Comparison of ENCODE assay signal across 8 cellular contexts in the genomic region with DNA sequence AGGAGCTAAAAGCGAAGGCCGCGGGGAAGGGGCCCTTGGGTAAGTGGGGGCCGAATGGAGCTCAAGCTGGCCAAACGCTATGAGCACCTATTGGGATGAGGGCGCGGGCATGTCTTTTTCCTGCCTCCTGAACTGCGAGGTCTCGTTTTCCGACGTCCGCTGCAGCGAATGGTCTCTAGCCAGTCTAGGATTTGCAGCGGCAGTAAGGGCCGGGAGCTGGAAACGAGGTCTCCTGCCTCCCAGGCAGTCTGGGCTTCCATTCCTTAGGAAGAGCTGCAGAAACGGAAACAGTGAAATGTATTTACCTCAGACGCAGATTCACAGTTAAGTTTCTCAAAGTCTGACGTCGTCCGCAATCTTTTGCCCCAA.
DNase-seq lines count a peak whose midpoint lies in the region; ATAC-seq and TF ChIP-seq lines count a peak whose summit lies in the region.

No MANE protein-coding gene starts in this region.

- H3K27me3 ChIP-seq in MM.1S (replicated peaks; ENCODE audit: insufficient read depth, low read length) = no peaks in the 10 kb centered on the region
- no peaks in the 10 kb centered on the region for H3K27me3 ChIP-seq in mucosa of rectum (ENCODE audit: control insufficient read depth in 2 of 2, insufficient read depth in 2 of 2, low read length in 2 of 2)

- DNase-seq in MM.1S (peak; percentile 16), dedifferentiated amniotic fluid mesenchymal stem cell (ENCODE audit: extremely low spot score) (peak; percentile 31), NCI-H1436 treated with DMSO at 0.1 percent for 48 hours (lab: John Stamatoyannopoulos, UW) (no peak), cerebellar nuclear complex (lab: John Stamatoyannopoulos, UW) (no peak), HCEC 1CT (no peak)

- no peaks in the 10 kb centered on the region for H3K9me3 ChIP-seq in MM.1S (replicated peaks; ENCODE audit: insufficient read depth, low read length)
- H3K9me3 ChIP-seq in mucosa of rectum (ENCODE audit: control insufficient read depth in 2 of 2, low read length in 2 of 2) = no peaks in the 10 kb centered on the region

- no peaks in the 10 kb centered on the region for H3K36me3 ChIP-seq in MM.1S (replicated peaks; ENCODE audit: insufficient read depth, low read length)
- H3K36me3 ChIP-seq in mucosa of rectum (ENCODE audit: control insufficient read depth in 2 of 2, insufficient read depth in 2 of 2, low read length in 2 of 2) = peaks cover 5 to 19% of the 10 kb centered on the region in 2 donors

- H3K4me1 ChIP-seq in MM.1S (ENCODE audit: low read length) (peaks cover 13% of the 10 kb centered on the region), mucosa of rectum (ENCODE audit: control insufficient read depth in 2 of 2, insufficient read depth in 2 of 2, low read length in 2 of 2) (peaks cover 13 to 16% of the 10 kb centered on the region in 2 donors)

- peak overlapping the region; percentile 18 for H2AFZ ChIP-seq in MM.1S (ENCODE audit: low read length)

- peak overlapping the region; percentile 85 for H3K9ac ChIP-seq in MM.1S (ENCODE audit: low read length)
- H3K9ac ChIP-seq in mucosa of rectum (ENCODE audit: low read depth in 1 of 2, low read length in 2 of 2) = peak overlapping the region; percentile 88 to 92

- H3K79me2 ChIP-seq in MM.1S (ENCODE audit: low read length) = peaks cover 33% of the 10 kb centered on the region

- peak overlapping the region; percentile 84 for H3K4me2 ChIP-seq in MM.1S (ENCODE audit: low read depth, low read length)

- H3K4me3 ChIP-seq in GM12875 (ENCODE audit: low read depth, low read length) (peak overlapping the region; percentile 74), MM.1S (ENCODE audit: low read length) (peak overlapping the region; percentile 98), mucosa of rectum (ENCODE audit: low read length in 2 of 2) (peak overlapping the region; percentile 80 to 98)

- H3K27ac ChIP-seq in MM.1S (ENCODE audit: low read length) (peak overlapping the region; percentile 65; the same call in 1 of the 2 replicates), mucosa of rectum (ENCODE audit: low read depth in 2 of 2, low read length in 2 of 2) (peak overlapping the region; percentile 94 to 96)

- TF ChIP-seq CTCF in GM12875 (IDR thresholded peaks at IDR 0.05; ENCODE audit: borderline replicate concordance, insufficient read depth, low read depth, low read length) (no peak), MM.1S (IDR thresholded peaks at IDR 0.05; ENCODE audit: low read length) (no peak)

- no peak for ATAC-seq in HG03520 (IDR thresholded peaks at IDR 0.05; ENCODE audit: unreplicated experiment)

- H3K9me2 ChIP-seq in MM.1S (replicated peaks; ENCODE audit: insufficient read depth, low read length) = no peaks in the 10 kb centered on the region

- no peaks in the 10 kb centered on the region for H4K20me1 ChIP-seq in MM.1S (ENCODE audit: insufficient read depth, low read length)

- H3F3A ChIP-seq in MM.1S (ENCODE audit: insufficient read depth, low read length) = peaks cover 25% of the 10 kb centered on the region

Comparison
In these comparisons a context has a peak if more than half of its experiments do, and no peak if none do; other contexts are left out.
1. DNase-seq: peak in MM.1S (single experiment) and dedifferentiated amniotic fluid mesenchymal stem cell (single experiment); none in NCI-H1436 treated with DMSO at 0.1 percent for 48 hours (single experiment), cerebellar nuclear complex (0 of 2) and HCEC 1CT (single experiment).
2. Peak in every context shown above with its lines, with median percentiles within 50 percentile points of each other: H3K4me3 ChIP-seq.